9 cellular contexts compared by ENCODE assay signal in genomic region chr10:79322616-79323566, GRCh38. TPM values are rescaled to one million over a fixed set of nuclear protein-coding genes. Genes with fewer than 3 reads are reported as not detected.
DNase-seq lines count a peak whose midpoint lies in the region; ATAC-seq and TF ChIP-seq lines count a peak whose summit lies in the region.
"Had no signal": no experiment of that assay in that cellular context is flagged by ENCODE, and none has a peak within 500 bp of the region (broad histone marks: within the 10 kb centered on the region; RNA-seq: fewer than 3 reads in every experiment).

No MANE protein-coding gene starts in this region.

- no peaks in the 10 kb centered on the region for H3K36me3 ChIP-seq in GM06990 (ENCODE audit: control insufficient read depth, insufficient read depth, low read length)
- no peaks in the 10 kb centered on the region for H3K36me3 ChIP-seq in mucosa of descending colon (ENCODE audit: low read depth)

- H3K9me3 Mint-ChIP-seq in T-cell, result peaks cover 0 to 7% (median 5%) of the 10 kb centered on the region in 3 donors
- H3K9me3 Mint-ChIP-seq in activated naive CD8-positive, alpha-beta T cell treated with anti-CD3 and anti-CD28 coated beads, Interleukin-2, amount 10 ng/mL, durations not matched to agents 7 days and 5 days, result peaks cover 11% of the 10 kb centered on the region
- peaks cover 5% of the 10 kb centered on the region for H3K9me3 Mint-ChIP-seq in stimulated activated effector memory CD8-positive, alpha-beta T cell treated with anti-CD3 and anti-CD28 coated beads, Interleukin-12 subunit alpha, Interleukin-12 subunit beta, amount 100 ng/mL, for 72 hours

- peaks cover 63 to 73% (median 72%) of the 10 kb centered on the region in 3 donors for H3K4me1 Mint-ChIP-seq in T-cell
- peaks cover 61% of the 10 kb centered on the region for H3K4me1 Mint-ChIP-seq in activated naive CD8-positive, alpha-beta T cell treated with anti-CD3 and anti-CD28 coated beads, Interleukin-2, amount 10 ng/mL, durations not matched to agents 7 days and 5 days
- peaks cover 65% of the 10 kb centered on the region for H3K4me1 Mint-ChIP-seq in stimulated activated effector memory CD8-positive, alpha-beta T cell treated with anti-CD3 and anti-CD28 coated beads, Interleukin-12 subunit alpha, Interleukin-12 subunit beta, amount 100 ng/mL, for 72 hours

- CTCF ChIA-PET in T-cell (lab: Charles Lee), result interaction anchor here (0.6 to 1.7 kb wide), 12 partner anchors 10 to 1277 kb away, joined by 3 to 5 read pairs (median 3); no protein-coding TSS in a partner anchor

- no peak overlapping the region for H3K4me3 ChIP-seq in GM06990 (replicated peaks; ENCODE audit: low read depth, low read length)
- H3K4me3 ChIP-seq in mucosa of descending colon, result no peak overlapping the region

- no peaks in the 10 kb centered on the region for H3K27me3 ChIP-seq in GM06990 (replicated peaks; ENCODE audit: control insufficient read depth, insufficient read depth, low read length)

- H3K27ac Mint-ChIP-seq in T-cell, result peak overlapping the region; percentile 95 to 98
- peak overlapping the region; percentile 97 for H3K27ac Mint-ChIP-seq in activated naive CD8-positive, alpha-beta T cell treated with anti-CD3 and anti-CD28 coated beads, Interleukin-2, amount 10 ng/mL, durations not matched to agents 7 days and 5 days
- peak overlapping the region; percentile 99 for H3K27ac Mint-ChIP-seq in stimulated activated effector memory CD8-positive, alpha-beta T cell treated with anti-CD3 and anti-CD28 coated beads, Interleukin-12 subunit alpha, Interleukin-12 subunit beta, amount 100 ng/mL, for 72 hours

- POLR2A ChIA-PET in T-cell (lab: Charles Lee), result interaction anchor here in 1 of 2 donors (0.6 to 1.1 kb wide), 2 partner anchors 12 to 80 kb away, joined by 3 to 5 read pairs; no protein-coding TSS in a partner anchor
- POLR2A ChIA-PET in activated naive CD8-positive, alpha-beta T cell treated with anti-CD3 and anti-CD28 coated beads, Interleukin-2, amount 10 ng/mL, durations not matched to agents 7 days and 5 days (lab: Charles Lee), result interaction anchor here (1.0 to 11.1 kb wide), 8 partner anchors 9 to 186 kb away, joined by 3 to 108 read pairs (median 6); partner anchors contain the start of genes PPIF and ZCCHC24

- no peaks in the 10 kb centered on the region for H3K27me3 Mint-ChIP-seq in T-cell
- H3K27me3 Mint-ChIP-seq in activated naive CD8-positive, alpha-beta T cell treated with anti-CD3 and anti-CD28 coated beads, Interleukin-2, amount 10 ng/mL, durations not matched to agents 7 days and 5 days, result no peaks in the 10 kb centered on the region

- ATAC-seq in HG03025 (IDR thresholded peaks at IDR 0.05; ENCODE audit: low FRiP score, unreplicated experiment), result peak; percentile 44
- peak; percentile 93 to 98 (median 96) for ATAC-seq in T-cell (replicated peaks in 1 of 4)
- peak; percentile 89 for ATAC-seq in activated naive CD8-positive, alpha-beta T cell treated with anti-CD3 and anti-CD28 coated beads, Interleukin-2, amount 10 ng/mL, durations not matched to agents 7 days and 5 days (ENCODE audit: low read depth)
- peak; percentile 72 for ATAC-seq in mucosa of descending colon
- ATAC-seq in stimulated activated effector memory CD8-positive, alpha-beta T cell treated with anti-CD3 and anti-CD28 coated beads, Interleukin-12 subunit alpha, Interleukin-12 subunit beta, amount 100 ng/mL, for 72 hours, result peak; percentile 83
- no peak for ATAC-seq in HG02870 (IDR thresholded peaks at IDR 0.05; ENCODE audit: unreplicated experiment)

- no peak for TF ChIP-seq CTCF in GM06990 (IDR thresholded peaks at IDR 0.05; ENCODE audit: insufficient read depth, low read length, poor library complexity, severe bottlenecking)
- no peak for TF ChIP-seq CTCF in mucosa of descending colon (IDR thresholded peaks at IDR 0.05)

- DNase-seq in GM06990 (ENCODE audit: extremely low read depth, insufficient read length), result peak; percentile 56
- peak; percentile 71 to 91 (median 86) for DNase-seq in T-cell
- DNase-seq in activated naive CD8-positive, alpha-beta T cell treated with anti-CD3 and anti-CD28 coated beads, Interleukin-2, amount 10 ng/mL, durations not matched to agents 7 days and 5 days, result peak; percentile 75
- peak; percentile 59 to 78 (median 75) for DNase-seq in mucosa of descending colon
- peak; percentile 53 to 89 for DNase-seq in stimulated activated effector memory CD8-positive, alpha-beta T cell treated with anti-CD3 and anti-CD28 coated beads, Interleukin-12 subunit alpha, Interleukin-12 subunit beta, amount 100 ng/mL, for 72 hours (ENCODE audit: low spot score in 2 of 2)
- DNase-seq in mesenteric fat pad (ENCODE audit: low spot score), result no peak

- peaks cover 13% of the 10 kb centered on the region for H3K4me1 ChIP-seq in mucosa of descending colon (ENCODE audit: low read depth)
- H3K4me1 ChIP-seq: parathyroid adenoma had no signal

- no peaks in the 10 kb centered on the region for H3K9me3 ChIP-seq in mucosa of descending colon

- H3K36me3 Mint-ChIP-seq in T-cell, result no peaks in the 10 kb centered on the region
- peaks cover 13% of the 10 kb centered on the region for H3K36me3 Mint-ChIP-seq in activated naive CD8-positive, alpha-beta T cell treated with anti-CD3 and anti-CD28 coated beads, Interleukin-2, amount 10 ng/mL, durations not matched to agents 7 days and 5 days
- peaks cover 18% of the 10 kb centered on the region for H3K36me3 Mint-ChIP-seq in stimulated activated effector memory CD8-positive, alpha-beta T cell treated with anti-CD3 and anti-CD28 coated beads, Interleukin-12 subunit alpha, Interleukin-12 subunit beta, amount 100 ng/mL, for 72 hours

- peak overlapping the region; percentile 62 to 75 (median 70) for H3K4me3 Mint-ChIP-seq in T-cell
- H3K4me3 Mint-ChIP-seq in activated naive CD8-positive, alpha-beta T cell treated with anti-CD3 and anti-CD28 coated beads, Interleukin-2, amount 10 ng/mL, durations not matched to agents 7 days and 5 days, result peak overlapping the region; percentile 77
- H3K4me3 Mint-ChIP-seq in stimulated activated effector memory CD8-positive, alpha-beta T cell treated with anti-CD3 and anti-CD28 coated beads, Interleukin-12 subunit alpha, Interleukin-12 subunit beta, amount 100 ng/mL, for 72 hours, result peak overlapping the region; percentile 75

- intact Hi-C loops in mucosa of descending colon (cut with DNase I, micrococcal nuclease), result no loop called here

RNA-seq across cellular contexts. Expression of gene PPIF, which starts 24.4 kb away (rescaled TPM):
- 10 to 100 TPM; 25.6 to 36.2 (median 31.3) TPM for total RNA-seq in T-cell
- total RNA-seq in activated naive CD8-positive, alpha-beta T cell treated with anti-CD3 and anti-CD28 coated beads, Interleukin-2, amount 10 ng/mL, durations not matched to agents 7 days and 5 days, result 10 to 100 TPM; 56.9 to 57.0 TPM
- total RNA-seq in mucosa of descending colon, result 10 to 100 TPM; 54.6 to 88.5 (median 77.3) TPM
- 181 TPM for total RNA-seq in mesenteric fat pad
